15 cellular contexts compared by ENCODE assay signal in the genomic region with DNA sequence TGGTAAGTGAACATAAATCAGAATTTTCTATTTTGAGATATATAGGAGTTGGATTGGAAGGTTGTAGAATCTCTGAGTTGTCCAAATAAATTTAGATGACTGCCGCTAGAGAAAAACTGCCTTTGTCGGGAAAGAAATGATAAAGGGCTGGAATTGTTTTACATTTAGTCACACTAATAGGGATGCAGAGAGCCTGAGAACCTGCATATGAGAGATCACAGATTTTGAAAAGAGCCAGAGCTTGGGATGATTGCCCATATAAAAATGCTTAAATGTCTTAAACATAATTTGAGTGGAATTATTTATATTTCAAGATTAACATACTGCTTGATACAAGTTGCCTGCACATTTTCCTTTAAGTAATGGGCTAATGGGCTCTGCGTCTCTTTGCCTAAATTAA.
DNase-seq lines count a peak whose midpoint lies in the region; ATAC-seq and TF ChIP-seq lines count a peak whose summit lies in the region.
"Had no signal": no experiment of that assay in that cellular context is flagged by ENCODE, and none has a peak within 500 bp of the region (broad histone marks: within the 10 kb centered on the region; RNA-seq: fewer than 3 reads in every experiment).

No MANE protein-coding gene starts in this region.

- H2AFZ ChIP-seq in GM23338: no peak overlapping the region

- intact Hi-C loops in heart right ventricle (cut with DNase I): no loop called here
- intact Hi-C loops in sigmoid colon (cut with DNase I): no loop called here

- H3K27ac ChIP-seq in GM23338 (ENCODE audit: low read depth) (no peak overlapping the region), heart right ventricle (no peak overlapping the region), sigmoid colon (no peak overlapping the region)
- H3K27ac ChIP-seq: BLaER1 treated with 17β-estradiol and CSF1 and Interleukin-3, amounts not matched to agents 10 nM and 100 nM; C4-2B had no signal

- H3K79me2 ChIP-seq in GM23338 (replicated peaks; ENCODE audit: insufficient read depth): no peaks in the 10 kb centered on the region

- no peaks in the 10 kb centered on the region; the same call in 2 of the 3 replicates for H3K9me3 Mint-ChIP-seq in GM23338

- H3K9me2 ChIP-seq in GM23338 (ENCODE audit: insufficient read depth): no peaks in the 10 kb centered on the region

- H3K36me3 Mint-ChIP-seq in GM23338 (ENCODE audit: low read depth): no peaks in the 10 kb centered on the region
- H3K36me3 Mint-ChIP-seq: CD8-positive, alpha-beta T cell had no signal

- no peak overlapping the region for H3K4me3 Mint-ChIP-seq in GM23338
- H3K4me3 Mint-ChIP-seq: CD4-positive, alpha-beta T cell; CD8-positive, alpha-beta T cell had no signal

- no peaks in the 10 kb centered on the region for H4K20me1 ChIP-seq in GM23338 (replicated peaks; ENCODE audit: insufficient read depth)
- H4K20me1 ChIP-seq: BLaER1 treated with 17β-estradiol and CSF1 and Interleukin-3, amounts not matched to agents 10 nM and 100 nM had no signal

- H3F3A ChIP-seq in GM23338 (replicated peaks; ENCODE audit: low read depth): no peaks in the 10 kb centered on the region

- TF ChIP-seq POLR2A in sigmoid colon (IDR thresholded peaks at IDR 0.05): no peak

- no peak for TF ChIP-seq EP300 in sigmoid colon (IDR thresholded peaks at IDR 0.05)

- DNase-seq in GM23338 (ENCODE audit: low spot score) (no peak), heart right ventricle (no peak), sigmoid colon (no peak)
- DNase-seq: 8988T; ACHN; Caco-2; Calu3; CD4-positive, alpha-beta T cell; CD8-positive, alpha-beta T cell; DMS79 treated with DMSO at 0.1 percent for 48 hours; GF-D8 had no signal

- H3K4me1 ChIP-seq in GM23338 (ENCODE audit: insufficient read depth) (peaks cover 35% of the 10 kb centered on the region), heart right ventricle (no peaks in the 10 kb centered on the region), sigmoid colon (no peaks in the 10 kb centered on the region)
- H3K4me1 ChIP-seq: BLaER1 treated with 17β-estradiol and CSF1 and Interleukin-3, amounts not matched to agents 10 nM and 100 nM; Caco-2 had no signal

- H3K9me3 ChIP-seq in heart right ventricle (peaks cover 0 to 6% (median 0%) of the 10 kb centered on the region in 11 donors), sigmoid colon (no peaks in the 10 kb centered on the region)
- H3K9me3 ChIP-seq: Caco-2 had no signal

- H3K4me1 Mint-ChIP-seq in GM23338: peaks cover 23% of the 10 kb centered on the region

- H3K27me3 Mint-ChIP-seq in GM23338 (ENCODE audit: insufficient read depth, low read depth, poor library complexity): peaks cover 4% of the 10 kb centered on the region
- H3K27me3 Mint-ChIP-seq: CD4-positive, alpha-beta T cell had no signal

- H3K36me3 ChIP-seq in GM23338 (ENCODE audit: insufficient read depth) (no peaks in the 10 kb centered on the region), heart right ventricle (no peaks in the 10 kb centered on the region), sigmoid colon (no peaks in the 10 kb centered on the region)

- 80 to 84% methylated on average over 3 of the region's 3 CpGs for WGBS in heart right ventricle, 2 donors
- WGBS in sigmoid colon, 2 donors: 74 to 88% methylated on average over 3 of the region's 3 CpGs

- 0 out of 2 replicates have a peak overlapping the region, but pooled peaks have one; percentile 7 for H3K4me2 ChIP-seq in GM23338
- H3K4me2 ChIP-seq: BLaER1 treated with 17β-estradiol and CSF1 and Interleukin-3, amounts not matched to agents 10 nM and 100 nM had no signal

- TF ChIP-seq CTCF in GM23338 (conservative IDR thresholded peaks at IDR 0.05; ENCODE audit: low read depth in 2 of 2) (no peak), heart right ventricle (IDR thresholded peaks at IDR 0.05) (no peak), sigmoid colon (IDR thresholded peaks at IDR 0.05) (no peak)

- H3K27me3 ChIP-seq in GM23338 (ENCODE audit: insufficient read depth): no peaks in the 10 kb centered on the region
- H3K27me3 ChIP-seq in heart right ventricle: no peaks in the 10 kb centered on the region
- no peaks in the 10 kb centered on the region for H3K27me3 ChIP-seq in sigmoid colon
- H3K27me3 ChIP-seq: BLaER1 treated with 17β-estradiol and CSF1 and Interleukin-3, amounts not matched to agents 10 nM and 100 nM had no signal

- no peak for ATAC-seq in GM23338
- peak; percentile 88 for ATAC-seq in SK-N-SH treated with all-trans-retinoic acid at 6 μM for 48 hours
- ATAC-seq in GM18867 (IDR thresholded peaks at IDR 0.05; ENCODE audit: unreplicated experiment): no peak
- ATAC-seq in heart right ventricle: no peak
- ATAC-seq: CD8-positive, alpha-beta T cell had no signal

- H3K27ac Mint-ChIP-seq in GM23338: no peak overlapping the region
- H3K27ac Mint-ChIP-seq: CD4-positive, alpha-beta T cell; CD8-positive, alpha-beta T cell had no signal

- H3K4me3 ChIP-seq in GM23338 (no peak overlapping the region), heart right ventricle (no peak overlapping the region), sigmoid colon (no peak overlapping the region)
- H3K4me3 ChIP-seq: BLaER1 treated with 17β-estradiol and CSF1 and Interleukin-3, amounts not matched to agents 10 nM and 100 nM had no signal

TF ChIP-seq in GM23338, 12 proteins besides CTCF, POLR2A, EP300 and RAD21:
- no peak for TF ChIP-seq NANOG (IDR thresholded peaks at IDR 0.05; ENCODE audit: borderline replicate concordance)
- no peak for TF ChIP-seq EZH2 (IDR thresholded peaks at IDR 0.05; ENCODE audit: low read depth, unreplicated experiment)
- TF ChIP-seq STAT1 (IDR thresholded peaks at IDR 0.05; ENCODE audit: unreplicated experiment): no peak
- TF ChIP-seq, protein P1, sequence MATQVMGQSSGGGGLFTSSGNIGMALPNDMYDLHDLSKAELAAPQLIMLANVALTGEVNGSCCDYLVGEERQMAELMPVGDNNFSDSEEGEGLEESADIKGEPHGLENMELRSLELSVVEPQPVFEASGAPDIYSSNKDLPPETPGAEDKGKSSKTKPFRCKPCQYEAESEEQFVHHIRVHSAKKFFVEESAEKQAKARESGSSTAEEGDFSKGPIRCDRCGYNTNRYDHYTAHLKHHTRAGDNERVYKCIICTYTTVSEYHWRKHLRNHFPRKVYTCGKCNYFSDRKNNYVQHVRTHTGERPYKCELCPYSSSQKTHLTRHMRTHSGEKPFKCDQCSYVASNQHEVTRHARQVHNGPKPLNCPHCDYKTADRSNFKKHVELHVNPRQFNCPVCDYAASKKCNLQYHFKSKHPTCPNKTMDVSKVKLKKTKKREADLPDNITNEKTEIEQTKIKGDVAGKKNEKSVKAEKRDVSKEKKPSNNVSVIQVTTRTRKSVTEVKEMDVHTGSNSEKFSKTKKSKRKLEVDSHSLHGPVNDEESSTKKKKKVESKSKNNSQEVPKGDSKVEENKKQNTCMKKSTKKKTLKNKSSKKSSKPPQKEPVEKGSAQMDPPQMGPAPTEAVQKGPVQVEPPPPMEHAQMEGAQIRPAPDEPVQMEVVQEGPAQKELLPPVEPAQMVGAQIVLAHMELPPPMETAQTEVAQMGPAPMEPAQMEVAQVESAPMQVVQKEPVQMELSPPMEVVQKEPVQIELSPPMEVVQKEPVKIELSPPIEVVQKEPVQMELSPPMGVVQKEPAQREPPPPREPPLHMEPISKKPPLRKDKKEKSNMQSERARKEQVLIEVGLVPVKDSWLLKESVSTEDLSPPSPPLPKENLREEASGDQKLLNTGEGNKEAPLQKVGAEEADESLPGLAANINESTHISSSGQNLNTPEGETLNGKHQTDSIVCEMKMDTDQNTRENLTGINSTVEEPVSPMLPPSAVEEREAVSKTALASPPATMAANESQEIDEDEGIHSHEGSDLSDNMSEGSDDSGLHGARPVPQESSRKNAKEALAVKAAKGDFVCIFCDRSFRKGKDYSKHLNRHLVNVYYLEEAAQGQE (IDR thresholded peaks at IDR 0.05; ENCODE audit: unreplicated experiment): no peak
- no peak for TF ChIP-seq ZNF114 (CRISPR knock-in tag; IDR thresholded peaks at IDR 0.05)

TF ChIP-seq in SK-N-SH treated with all-trans-retinoic acid at 6 μM for 48 hours, 23 proteins besides CTCF, POLR2A, EP300 and RAD21 (continues in another document):
- TF ChIP-seq ZFP30 (CRISPR knock-in tag; IDR thresholded peaks at IDR 0.05) (no peak), ISL1 (CRISPR knock-in tag; IDR thresholded peaks at IDR 0.05) (peak; percentile 98)
- TF ChIP-seq, protein P2, sequence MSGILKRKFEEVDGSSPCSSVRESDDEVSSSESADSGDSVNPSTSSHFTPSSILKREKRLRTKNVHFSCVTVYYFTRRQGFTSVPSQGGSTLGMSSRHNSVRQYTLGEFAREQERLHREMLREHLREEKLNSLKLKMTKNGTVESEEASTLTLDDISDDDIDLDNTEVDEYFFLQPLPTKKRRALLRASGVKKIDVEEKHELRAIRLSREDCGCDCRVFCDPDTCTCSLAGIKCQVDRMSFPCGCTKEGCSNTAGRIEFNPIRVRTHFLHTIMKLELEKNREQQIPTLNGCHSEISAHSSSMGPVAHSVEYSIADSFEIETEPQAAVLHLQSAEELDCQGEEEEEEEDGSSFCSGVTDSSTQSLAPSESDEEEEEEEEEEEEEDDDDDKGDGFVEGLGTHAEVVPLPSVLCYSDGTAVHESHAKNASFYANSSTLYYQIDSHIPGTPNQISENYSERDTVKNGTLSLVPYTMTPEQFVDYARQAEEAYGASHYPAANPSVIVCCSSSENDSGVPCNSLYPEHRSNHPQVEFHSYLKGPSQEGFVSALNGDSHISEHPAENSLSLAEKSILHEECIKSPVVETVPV (CRISPR knock-in tag; IDR thresholded peaks at IDR 0.05): 0 out of 2 replicates have a peak, but pooled peaks have one; percentile 64
- TF ChIP-seq, protein P3, sequence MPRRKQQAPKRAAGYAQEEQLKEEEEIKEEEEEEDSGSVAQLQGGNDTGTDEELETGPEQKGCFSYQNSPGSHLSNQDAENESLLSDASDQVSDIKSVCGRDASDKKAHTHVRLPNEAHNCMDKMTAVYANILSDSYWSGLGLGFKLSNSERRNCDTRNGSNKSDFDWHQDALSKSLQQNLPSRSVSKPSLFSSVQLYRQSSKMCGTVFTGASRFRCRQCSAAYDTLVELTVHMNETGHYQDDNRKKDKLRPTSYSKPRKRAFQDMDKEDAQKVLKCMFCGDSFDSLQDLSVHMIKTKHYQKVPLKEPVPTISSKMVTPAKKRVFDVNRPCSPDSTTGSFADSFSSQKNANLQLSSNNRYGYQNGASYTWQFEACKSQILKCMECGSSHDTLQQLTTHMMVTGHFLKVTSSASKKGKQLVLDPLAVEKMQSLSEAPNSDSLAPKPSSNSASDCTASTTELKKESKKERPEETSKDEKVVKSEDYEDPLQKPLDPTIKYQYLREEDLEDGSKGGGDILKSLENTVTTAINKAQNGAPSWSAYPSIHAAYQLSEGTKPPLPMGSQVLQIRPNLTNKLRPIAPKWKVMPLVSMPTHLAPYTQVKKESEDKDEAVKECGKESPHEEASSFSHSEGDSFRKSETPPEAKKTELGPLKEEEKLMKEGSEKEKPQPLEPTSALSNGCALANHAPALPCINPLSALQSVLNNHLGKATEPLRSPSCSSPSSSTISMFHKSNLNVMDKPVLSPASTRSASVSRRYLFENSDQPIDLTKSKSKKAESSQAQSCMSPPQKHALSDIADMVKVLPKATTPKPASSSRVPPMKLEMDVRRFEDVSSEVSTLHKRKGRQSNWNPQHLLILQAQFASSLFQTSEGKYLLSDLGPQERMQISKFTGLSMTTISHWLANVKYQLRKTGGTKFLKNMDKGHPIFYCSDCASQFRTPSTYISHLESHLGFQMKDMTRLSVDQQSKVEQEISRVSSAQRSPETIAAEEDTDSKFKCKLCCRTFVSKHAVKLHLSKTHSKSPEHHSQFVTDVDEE (CRISPR knock-in tag; IDR thresholded peaks at IDR 0.05): 0 out of 2 replicates have a peak, but pooled peaks have one; percentile 62
